Comparison of ENCODE assay signal across 17 cellular contexts in the genomic region with DNA sequence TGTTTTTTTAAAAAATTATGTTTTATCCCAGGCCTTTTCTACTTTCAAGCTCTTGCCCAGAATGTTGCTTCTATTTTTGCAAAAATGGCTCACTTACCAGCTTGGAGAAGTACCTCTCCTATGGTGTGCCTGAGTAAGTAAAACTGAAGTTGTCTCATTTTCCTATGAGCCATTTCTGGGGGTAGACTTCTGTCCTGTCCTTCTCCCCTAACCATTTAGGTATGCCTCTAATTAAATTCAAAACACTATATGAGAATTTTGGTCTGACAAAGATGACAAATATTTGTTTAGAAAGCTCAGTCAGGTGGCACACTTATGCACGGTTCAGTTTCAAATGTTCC.
DNase-seq lines count a peak whose midpoint lies in the region; ATAC-seq and TF ChIP-seq lines count a peak whose summit lies in the region.
"Had no signal": no experiment of that assay in that cellular context is flagged by ENCODE, and none has a peak within 500 bp of the region (broad histone marks: within the 10 kb centered on the region; RNA-seq: fewer than 3 reads in every experiment).

No MANE protein-coding gene starts in this region.

- no peaks in the 10 kb centered on the region for H3K9me3 Mint-ChIP-seq in activated CD4-positive, alpha-beta T cell treated with anti-CD3 and anti-CD28 coated beads for 36 hours (ENCODE audit: low read depth)
- peaks cover 3% of the 10 kb centered on the region for H3K9me3 Mint-ChIP-seq in activated CD4-positive, alpha-beta T cell treated with anti-CD3 and anti-CD28 coated beads, Interleukin-2, amount 10 ng/mL, durations not matched to agents 7 days and 5 days
- peaks cover 0 to 11% of the 10 kb centered on the region in 2 donors for H3K9me3 Mint-ChIP-seq in activated naive CD4-positive, alpha-beta T cell treated with anti-CD3 and anti-CD28 coated beads, Interleukin-2, amount 50 U/mL, for 72 hours
- H3K9me3 Mint-ChIP-seq in activated T-helper 17 cell treated with anti-CD3 and anti-CD28 coated beads, Interleukin-2, amount 50 U/mL, for 72 hours = peaks cover 7% of the 10 kb centered on the region
- H3K9me3 Mint-ChIP-seq in neural progenitor cell = no peaks in the 10 kb centered on the region

- H3K27ac ChIP-seq in thyroid gland (peak overlapping the region; percentile 66 to 75 (median 68)), neural progenitor cell (no peak overlapping the region)

- TF ChIP-seq POLR2A in thyroid gland (IDR thresholded peaks at IDR 0.05) = no peak

- no peaks in the 10 kb centered on the region for H4K20me1 ChIP-seq in neural progenitor cell (ENCODE audit: low read depth)

- H3F3A ChIP-seq in neural progenitor cell (ENCODE audit: low read depth) = peaks cover 6% of the 10 kb centered on the region

- H3K9ac ChIP-seq in neural progenitor cell = no peak overlapping the region

- ATAC-seq in activated CD4-positive, alpha-beta T cell treated with anti-CD3 and anti-CD28 coated beads for 36 hours = peak; percentile 57
- ATAC-seq in activated naive CD4-positive, alpha-beta T cell treated with anti-CD3 and anti-CD28 coated beads, Interleukin-2, amount 50 U/mL, for 72 hours = peak; percentile 44 to 67
- ATAC-seq in activated T-helper 17 cell treated with anti-CD3 and anti-CD28 coated beads, Interleukin-2, amount 50 U/mL, for 72 hours (replicated peaks) = peak; percentile 71
- ATAC-seq: HepG2, Right ventricle myocardium inferior had no signal

- H3K36me3 ChIP-seq in thyroid gland (no peaks in the 10 kb centered on the region), neural progenitor cell (no peaks in the 10 kb centered on the region)

- H2AFZ ChIP-seq in neural progenitor cell (replicated peaks) = no peak overlapping the region

- no peaks in the 10 kb centered on the region for H3K79me2 ChIP-seq in neural progenitor cell (ENCODE audit: low read depth)

- H3K36me3 Mint-ChIP-seq in activated CD4-positive, alpha-beta T cell treated with anti-CD3 and anti-CD28 coated beads for 36 hours (ENCODE audit: low read depth) = no peaks in the 10 kb centered on the region
- H3K36me3 Mint-ChIP-seq in activated CD4-positive, alpha-beta T cell treated with anti-CD3 and anti-CD28 coated beads, Interleukin-2, amount 10 ng/mL, durations not matched to agents 7 days and 5 days (ENCODE audit: low read depth) = no peaks in the 10 kb centered on the region
- peaks cover 9 to 58% of the 10 kb centered on the region in 2 donors for H3K36me3 Mint-ChIP-seq in activated naive CD4-positive, alpha-beta T cell treated with anti-CD3 and anti-CD28 coated beads, Interleukin-2, amount 50 U/mL, for 72 hours
- peaks cover 4% of the 10 kb centered on the region for H3K36me3 Mint-ChIP-seq in activated T-helper 17 cell treated with anti-CD3 and anti-CD28 coated beads, Interleukin-2, amount 50 U/mL, for 72 hours (ENCODE audit: low read depth)
- no peaks in the 10 kb centered on the region for H3K36me3 Mint-ChIP-seq in neural progenitor cell

- DNase-seq in activated CD4-positive, alpha-beta T cell treated with anti-CD3 and anti-CD28 coated beads for 36 hours = no peak
- DNase-seq in activated CD4-positive, alpha-beta T cell treated with anti-CD3 and anti-CD28 coated beads, Interleukin-2, amount 10 ng/mL, durations not matched to agents 7 days and 5 days = no peak
- DNase-seq in activated naive CD4-positive, alpha-beta T cell treated with anti-CD3 and anti-CD28 coated beads, Interleukin-2, amount 50 U/mL, for 72 hours (ENCODE audit: low spot score in 2 of 2) = no peak
- no peak for DNase-seq in activated naive CD4-positive, alpha-beta T cell treated with Interleukin-2 at 50 U/mL for 16 hours
- DNase-seq in thyroid gland (peak; percentile 33 to 42), DMS153 (lab: John Stamatoyannopoulos, UW) (no peak), neural progenitor cell (ENCODE audit: low spot score) (no peak)
- DNase-seq: 8988T; CD4-positive, alpha-beta memory T cell; GF-D8; MM.1S; NCI-H1092 treated with DMSO at 0.1 percent for 48 hours; NCI-H2227 treated with DMSO at 0.1 percent for 48 hours; NCI-H524 had no signal

- no peak overlapping the region for H3K4me3 ChIP-seq in thyroid gland (replicated peaks in 1 of 3)
- H3K4me3 ChIP-seq in neural progenitor cell = no peak overlapping the region

- H3K4me2 ChIP-seq in neural progenitor cell = no peak overlapping the region

- peaks cover 60 to 69% of the 10 kb centered on the region in 2 donors for H3K4me1 ChIP-seq in thyroid gland
- H3K4me1 ChIP-seq in neural progenitor cell = peaks cover 34% of the 10 kb centered on the region

- 32 to 45% methylated on average over 1 of the region's 1 CpG for WGBS in thyroid gland, 2 donors

- no peak overlapping the region for H3K27ac Mint-ChIP-seq in activated CD4-positive, alpha-beta T cell treated with anti-CD3 and anti-CD28 coated beads for 36 hours
- no peak overlapping the region for H3K27ac Mint-ChIP-seq in activated CD4-positive, alpha-beta T cell treated with anti-CD3 and anti-CD28 coated beads, Interleukin-2, amount 10 ng/mL, durations not matched to agents 7 days and 5 days
- H3K27ac Mint-ChIP-seq in activated naive CD4-positive, alpha-beta T cell treated with anti-CD3 and anti-CD28 coated beads, Interleukin-2, amount 50 U/mL, for 72 hours = peak overlapping the region in 1 of 2 donors; percentile 84
- H3K27ac Mint-ChIP-seq in activated T-helper 17 cell treated with anti-CD3 and anti-CD28 coated beads, Interleukin-2, amount 50 U/mL, for 72 hours = peak overlapping the region; percentile 86
- no peak overlapping the region for H3K27ac Mint-ChIP-seq in neural progenitor cell

- CTCF ChIA-PET in activated CD4-positive, alpha-beta T cell treated with anti-CD3 and anti-CD28 coated beads for 36 hours (lab: Charles Lee) = interaction anchor here (0.7 to 2.6 kb wide), 11 partner anchors 18 to 1299 kb away, joined by 3 to 8 read pairs (median 3); a partner anchor contains a TSS
- CTCF ChIA-PET in activated CD4-positive, alpha-beta T cell treated with anti-CD3 and anti-CD28 coated beads, Interleukin-2, amount 10 ng/mL, durations not matched to agents 7 days and 5 days (lab: Charles Lee) = interaction anchor here (1.1 kb wide), 1 partner anchor 10 kb away, joined by 9 read pairs; no protein-coding TSS in a partner anchor

- no peaks in the 10 kb centered on the region for H3K27me3 Mint-ChIP-seq in activated CD4-positive, alpha-beta T cell treated with anti-CD3 and anti-CD28 coated beads for 36 hours
- peaks cover 4% of the 10 kb centered on the region for H3K27me3 Mint-ChIP-seq in activated CD4-positive, alpha-beta T cell treated with anti-CD3 and anti-CD28 coated beads, Interleukin-2, amount 10 ng/mL, durations not matched to agents 7 days and 5 days
- no peaks in the 10 kb centered on the region for H3K27me3 Mint-ChIP-seq in activated T-helper 17 cell treated with anti-CD3 and anti-CD28 coated beads, Interleukin-2, amount 50 U/mL, for 72 hours
- peaks cover 2% of the 10 kb centered on the region for H3K27me3 Mint-ChIP-seq in neural progenitor cell (ENCODE audit: insufficient read depth, low read depth)
- H3K27me3 Mint-ChIP-seq: CD4-positive, alpha-beta memory T cell had no signal

- TF ChIP-seq CTCF in thyroid gland (IDR thresholded peaks at IDR 0.05) = no peak
- TF ChIP-seq CTCF in neural progenitor cell (IDR thresholded peaks at IDR 0.05) = no peak

- H3K4me3 Mint-ChIP-seq in activated CD4-positive, alpha-beta T cell treated with anti-CD3 and anti-CD28 coated beads for 36 hours = no peak overlapping the region
- no peak overlapping the region for H3K4me3 Mint-ChIP-seq in activated CD4-positive, alpha-beta T cell treated with anti-CD3 and anti-CD28 coated beads, Interleukin-2, amount 10 ng/mL, durations not matched to agents 7 days and 5 days
- H3K4me3 Mint-ChIP-seq in activated T-helper 17 cell treated with anti-CD3 and anti-CD28 coated beads, Interleukin-2, amount 50 U/mL, for 72 hours = peak overlapping the region; percentile 77
- no peak overlapping the region for H3K4me3 Mint-ChIP-seq in neural progenitor cell

- POLR2A ChIA-PET in activated CD4-positive, alpha-beta T cell treated with anti-CD3 and anti-CD28 coated beads for 36 hours (lab: Charles Lee) = interaction anchor here (1.2 kb wide), 1 partner anchor 37 kb away, joined by 3 read pairs; no protein-coding TSS in a partner anchor
- POLR2A ChIA-PET in activated CD4-positive, alpha-beta T cell treated with anti-CD3 and anti-CD28 coated beads, Interleukin-2, amount 10 ng/mL, durations not matched to agents 7 days and 5 days (lab: Charles Lee) = no interaction called here

- no peaks in the 10 kb centered on the region for H3K27me3 ChIP-seq in thyroid gland
- no peaks in the 10 kb centered on the region for H3K27me3 ChIP-seq in neural progenitor cell

- no peaks in the 10 kb centered on the region for H3K9me3 ChIP-seq in thyroid gland
- H3K9me3 ChIP-seq in neural progenitor cell (ENCODE audit: low read depth) = no peaks in the 10 kb centered on the region

- intact Hi-C loops in activated CD4-positive, alpha-beta T cell treated with anti-CD3 and anti-CD28 coated beads for 36 hours (cut with DNase I, micrococcal nuclease) = loop anchor here in 1 of 2 experiments (2.0 kb wide), 1 partner anchor 31 kb away; no protein-coding TSS in a partner anchor
- intact Hi-C loops in thyroid gland (cut with DNase I) = no loop called here

- peaks cover 34% of the 10 kb centered on the region for H3K4me1 Mint-ChIP-seq in activated CD4-positive, alpha-beta T cell treated with anti-CD3 and anti-CD28 coated beads for 36 hours
- H3K4me1 Mint-ChIP-seq in activated CD4-positive, alpha-beta T cell treated with anti-CD3 and anti-CD28 coated beads, Interleukin-2, amount 10 ng/mL, durations not matched to agents 7 days and 5 days = peaks cover 5% of the 10 kb centered on the region
- peaks cover 58% of the 10 kb centered on the region for H3K4me1 Mint-ChIP-seq in activated T-helper 17 cell treated with anti-CD3 and anti-CD28 coated beads, Interleukin-2, amount 50 U/mL, for 72 hours
- H3K4me1 Mint-ChIP-seq in neural progenitor cell = peaks cover 42% of the 10 kb centered on the region

Comparison
In these comparisons a context has a peak if more than half of its experiments do, and no peak if none do; other contexts are left out.
1. DNase-seq: peak in thyroid gland (2 of 2); none in activated CD4-positive, alpha-beta T cell treated with anti-CD3 and anti-CD28 coated beads for 36 hours (single experiment), activated CD4-positive, alpha-beta T cell treated with anti-CD3 and anti-CD28 coated beads, Interleukin-2, amount 10 ng/mL, durations not matched to agents 7 days and 5 days (single experiment), activated naive CD4-positive, alpha-beta T cell treated with anti-CD3 and anti-CD28 coated beads, Interleukin-2, amount 50 U/mL, for 72 hours (0 of 2), activated naive CD4-positive, alpha-beta T cell treated with Interleukin-2 at 50 U/mL for 16 hours (single experiment), DMS153 (single experiment) and neural progenitor cell (single experiment).
2. Peak in every context shown above with its lines, with median percentiles within 50 percentile points of each other: ATAC-seq.